15 cellular contexts compared by ENCODE assay signal in the genomic region with DNA sequence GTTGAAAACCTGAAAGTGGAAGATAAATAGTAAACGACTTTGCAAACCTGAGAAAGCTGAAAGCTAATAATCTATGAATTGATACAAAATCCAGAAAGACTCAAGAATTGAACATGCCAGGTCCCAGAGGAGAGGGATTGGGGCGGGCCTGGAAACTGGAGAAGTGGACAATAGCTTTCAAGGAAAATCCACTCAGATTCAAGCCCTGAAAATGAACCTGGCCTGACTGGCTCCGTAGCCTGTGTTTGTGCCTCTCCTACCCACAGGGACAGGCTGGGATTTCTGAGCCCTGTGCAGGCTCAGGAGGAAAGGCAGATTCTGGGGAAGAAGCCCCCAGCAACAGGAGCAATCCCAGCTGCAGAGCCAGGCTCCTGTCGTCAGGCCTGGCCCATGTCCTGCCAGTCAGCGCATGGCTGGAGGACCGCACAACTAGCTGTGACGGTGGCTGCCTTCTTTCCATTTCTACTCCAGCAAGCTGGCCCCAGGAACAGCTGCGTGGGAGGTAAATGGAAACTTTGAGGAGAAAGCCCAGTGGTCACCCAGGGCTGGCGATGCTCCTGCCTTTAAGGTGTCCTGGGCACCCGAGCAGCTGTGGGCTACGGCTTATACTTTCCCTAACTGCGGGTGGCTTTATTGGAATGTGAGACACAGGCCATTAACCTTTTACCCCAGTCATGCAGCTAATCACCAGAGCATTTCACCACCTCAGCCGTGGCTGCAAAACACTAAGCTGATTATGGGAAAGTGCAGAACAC.
DNase-seq lines count a peak whose midpoint lies in the region; ATAC-seq, FAIRE-seq and TF ChIP-seq lines count a peak whose summit lies in the region.
"Had no signal": no experiment of that assay in that cellular context is flagged by ENCODE, and none has a peak within 500 bp of the region (broad histone marks: within the 10 kb centered on the region; RNA-seq: fewer than 3 reads in every experiment).

No MANE protein-coding gene starts in this region.

- no peak overlapping the region for H3K27ac Mint-ChIP-seq in T-cell
- H3K27ac Mint-ChIP-seq: activated CD8-positive, alpha-beta T cell treated with anti-CD3 and anti-CD28 coated beads, Interleukin-2, amount 10 ng/mL, durations not matched to agents 7 days and 5 days had no signal

- no peak overlapping the region for H2BK5ac ChIP-seq in H1 (ENCODE audit: low read depth, low read length)

- H3K4me3 ChIP-seq in H1 (ENCODE audit: extremely low read depth in 1 of 4, insufficient read depth in 2 of 4, low read depth in 3 of 4, low read length in 4 of 4) = no peak overlapping the region
- no peak overlapping the region for H3K4me3 ChIP-seq in BE2C (ENCODE audit: low read depth, low read length)
- H3K4me3 ChIP-seq: ascending aorta, suprapubic skin had no signal

- no peak overlapping the region for H2AK5ac ChIP-seq in H1 (ENCODE audit: low read depth, low read length)

- no peak overlapping the region for H3K14ac ChIP-seq in H1 (ENCODE audit: insufficient read length)

- H3K79me2 ChIP-seq in H1 (ENCODE audit: control insufficient read depth in 1 of 2, insufficient read depth in 2 of 2, low read length in 2 of 2) = no peaks in the 10 kb centered on the region

- ATAC-seq in GM21381 (IDR thresholded peaks at IDR 0.05; ENCODE audit: unreplicated experiment) (no peak), T-cell (replicated peaks in 1 of 4) (no peak)
- ATAC-seq: activated CD8-positive, alpha-beta T cell treated with anti-CD3 and anti-CD28 coated beads, Interleukin-2, amount 10 ng/mL, durations not matched to agents 7 days and 5 days had no signal

- H3K27ac ChIP-seq in H1 (ENCODE audit: low read depth, low read length) = no peak overlapping the region
- H3K27ac ChIP-seq: ascending aorta, suprapubic skin had no signal

- H2BK15ac ChIP-seq in H1 (ENCODE audit: low read length) = no peak overlapping the region

- H3K4me2 ChIP-seq in H1 (ENCODE audit: insufficient read depth in 1 of 2, low read depth in 2 of 2, low read length in 2 of 2) = no peak overlapping the region

- TF ChIP-seq EP300 in H1 (IDR thresholded peaks at IDR 0.05; ENCODE audit: borderline replicate concordance in 1 of 2, low read depth in 2 of 2, low read length in 2 of 2) = no peak

- no peak overlapping the region for H2BK12ac ChIP-seq in H1 (ENCODE audit: low read depth, low read length)

- no peaks in the 10 kb centered on the region for H3K36me3 Mint-ChIP-seq in T-cell

- H3K4ac ChIP-seq in H1 (replicated peaks; ENCODE audit: insufficient read length, low read depth, low read length) = no peak overlapping the region

- TF ChIP-seq RAD21 in H1 (IDR thresholded peaks at IDR 0.05 in 1 of 2, conservative IDR thresholded peaks at IDR 0.05 in 1 of 2; ENCODE audit: low read depth in 2 of 2, low read length in 2 of 2) = no peak

- no peak overlapping the region for H2AFZ ChIP-seq in H1 (ENCODE audit: low read length)

- H2BK120ac ChIP-seq in H1 (replicated peaks; ENCODE audit: low read depth, low read length) = peak overlapping the region; percentile 39

- CTCF ChIA-PET in H1 (lab: Charles Lee; ENCODE audit: partially characterized antibody) = interaction anchor here (0.7 to 1.2 kb wide), 10 partner anchors 14 to 277 kb away, joined by 3 to 4 read pairs (median 4); no protein-coding TSS in a partner anchor
- CTCF ChIA-PET in T-cell (lab: Charles Lee) = no interaction called here

- DNase-seq in ELF-1 (ENCODE audit: low read depth, low spot score) (peak; percentile 45), H1 (ENCODE audit: low read depth in 1 of 2, low spot score in 2 of 2) (no peak), kidney glomerular epithelial cell (lab: John Stamatoyannopoulos, UW) (peak; percentile 86), renal cortical epithelial cell (ENCODE audit: low read depth) (peak; percentile 85), NCI-H2171 (lab: John Stamatoyannopoulos, UW) (no peak), BE2C (no peak), T-cell (no peak)
- DNase-seq: activated CD8-positive, alpha-beta T cell treated with anti-CD3 and anti-CD28 coated beads, Interleukin-2, amount 10 ng/mL, durations not matched to agents 7 days and 5 days; activated gamma-delta T cell; NCI-H1694 treated with DMSO at 0.1 percent for 48 hours; NCI-H510A treated with DMSO at 0.1 percent for 48 hours had no signal

- no peak overlapping the region for H4K91ac ChIP-seq in H1 (replicated peaks; ENCODE audit: insufficient read length, low read length)

- H4K20me1 ChIP-seq in H1 (replicated peaks in 1 of 2; ENCODE audit: control insufficient read depth in 1 of 2, insufficient read depth in 2 of 2, low read length in 2 of 2) = peaks cover 0 to 2% of the 10 kb centered on the region in 2 experiments

- H3K56ac ChIP-seq in H1 (replicated peaks; ENCODE audit: insufficient read length, low read depth, low read length) = no peak overlapping the region

- no peak overlapping the region for H3K9ac ChIP-seq in H1 (replicated peaks in 1 of 4; ENCODE audit: extremely low read depth in 1 of 4, low read depth in 3 of 4, low read length in 3 of 4)

- no peak overlapping the region; the same call in 1 of the 2 replicates for H3K18ac ChIP-seq in H1 (ENCODE audit: extremely low read depth, low read length)

- TF ChIP-seq CTCF in H1 (IDR thresholded peaks at IDR 0.05; ENCODE audit: control extremely low read depth in 1 of 3, insufficient read depth in 1 of 3, low read depth in 1 of 3, low read length in 3 of 3) (no peak), BE2C (IDR thresholded peaks at IDR 0.05; ENCODE audit: low read depth, low read length) (no peak)

- H3K4me1 Mint-ChIP-seq in T-cell = no peaks in the 10 kb centered on the region

- no peaks in the 10 kb centered on the region for H3K27me3 ChIP-seq in H1 (replicated peaks in 1 of 4; ENCODE audit: control insufficient read depth in 3 of 4, extremely low read depth in 1 of 4, insufficient read depth in 3 of 4, low read length in 3 of 4)
- no peaks in the 10 kb centered on the region for H3K27me3 ChIP-seq in BE2C
- H3K27me3 ChIP-seq: ascending aorta had no signal

- no peaks in the 10 kb centered on the region for H3K79me1 ChIP-seq in H1 (ENCODE audit: low read depth, low read length)

- H3K23me2 ChIP-seq in H1 (ENCODE audit: low read depth, low read length) = peaks cover 6% of the 10 kb centered on the region; the same call in 1 of the 2 replicates

- no peak overlapping the region for H4K5ac ChIP-seq in H1 (ENCODE audit: insufficient read length, low read depth, low read length)

- H3K9me3 ChIP-seq in H1 (ENCODE audit: insufficient read depth in 2 of 2, low read depth in 1 of 2, low read length in 1 of 2) (no peaks in the 10 kb centered on the region), BE2C (no peaks in the 10 kb centered on the region)
- H3K9me3 ChIP-seq: ascending aorta, suprapubic skin had no signal

- no peak for FAIRE-seq in H1 (lab: Jason Lieb, UNC)
- FAIRE-seq: GM18507 had no signal

- peaks cover 3 to 19% of the 10 kb centered on the region in 2 donors for H3K27me3 Mint-ChIP-seq in T-cell

- 90% methylated on average over 13 of the region's 13 CpGs; no CpG with 5 or more reads in 1 of the 2 experiments for WGBS in H1 (ENCODE audit: extremely low coverage in 1 of 2, insufficient coverage in 1 of 2, insufficient read length in 1 of 2, insufficient replicate concordance in 2 of 2, low coverage in 1 of 2, low lambda C conversion rate in 2 of 2, missing lambda C conversion rate in 1 of 2), 2 experiments

- no peak overlapping the region for H4K8ac ChIP-seq in H1 (ENCODE audit: extremely low read depth, insufficient read depth, low read length)

- H3K4me1 ChIP-seq in H1 (replicated peaks in 1 of 4; ENCODE audit: control insufficient read depth in 3 of 4, insufficient read depth in 4 of 4, low read length in 3 of 4) (no peaks in the 10 kb centered on the region; a peak in 1 of 7 replicates), BE2C (no peaks in the 10 kb centered on the region)
- H3K4me1 ChIP-seq: ascending aorta had no signal

- POLR2A ChIA-PET in H1 (lab: Charles Lee; ENCODE audit: partially characterized antibody) = no interaction called here
- POLR2A ChIA-PET in T-cell (lab: Charles Lee) = no interaction called here

- H3K4me3 Mint-ChIP-seq in T-cell = no peak overlapping the region
- H3K4me3 Mint-ChIP-seq: activated CD8-positive, alpha-beta T cell treated with anti-CD3 and anti-CD28 coated beads, Interleukin-2, amount 10 ng/mL, durations not matched to agents 7 days and 5 days had no signal

- no peak for TF ChIP-seq POLR2A in H1 (IDR thresholded peaks at IDR 0.05; ENCODE audit: control extremely low read depth in 1 of 2, low read depth in 2 of 2, low read length in 2 of 2)

- no peaks in the 10 kb centered on the region for H3K36me3 ChIP-seq in H1 (ENCODE audit: control insufficient read depth in 2 of 4, insufficient read depth in 4 of 4, low read length in 3 of 4)
- H3K36me3 ChIP-seq in BE2C = no peaks in the 10 kb centered on the region
- H3K36me3 ChIP-seq: ascending aorta, suprapubic skin had no signal

- H3K23ac ChIP-seq in H1 (ENCODE audit: insufficient read length) = no peak overlapping the region

- 0 out of 2 replicates have a peak overlapping the region, but pooled peaks have one; percentile 18 for H2BK20ac ChIP-seq in H1 (ENCODE audit: low read length)

- no peaks in the 10 kb centered on the region for H3K9me3 Mint-ChIP-seq in T-cell

TF ChIP-seq in H1, 55 proteins besides CTCF, POLR2A, EP300 and RAD21 (continues in another document):
- TF ChIP-seq CEBPB (IDR thresholded peaks at IDR 0.05; ENCODE audit: low read depth, low read length) = no peak
- TF ChIP-seq CREB1 (IDR thresholded peaks at IDR 0.05) = no peak
- no peak for TF ChIP-seq EZH2 (IDR thresholded peaks at IDR 0.05; ENCODE audit: low read depth, low read length, severe bottlenecking)
- TF ChIP-seq, protein P1, sequence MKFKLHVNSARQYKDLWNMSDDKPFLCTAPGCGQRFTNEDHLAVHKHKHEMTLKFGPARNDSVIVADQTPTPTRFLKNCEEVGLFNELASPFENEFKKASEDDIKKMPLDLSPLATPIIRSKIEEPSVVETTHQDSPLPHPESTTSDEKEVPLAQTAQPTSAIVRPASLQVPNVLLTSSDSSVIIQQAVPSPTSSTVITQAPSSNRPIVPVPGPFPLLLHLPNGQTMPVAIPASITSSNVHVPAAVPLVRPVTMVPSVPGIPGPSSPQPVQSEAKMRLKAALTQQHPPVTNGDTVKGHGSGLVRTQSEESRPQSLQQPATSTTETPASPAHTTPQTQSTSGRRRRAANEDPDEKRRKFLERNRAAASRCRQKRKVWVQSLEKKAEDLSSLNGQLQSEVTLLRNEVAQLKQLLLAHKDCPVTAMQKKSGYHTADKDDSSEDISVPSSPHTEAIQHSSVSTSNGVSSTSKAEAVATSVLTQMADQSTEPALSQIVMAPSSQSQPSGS (IDR thresholded peaks at IDR 0.05; ENCODE audit: low read length) = no peak
- TF ChIP-seq NRF1 (IDR thresholded peaks at IDR 0.05; ENCODE audit: low read depth, low read length) = no peak
- no peak for TF ChIP-seq SP1 (IDR thresholded peaks at IDR 0.05; ENCODE audit: low read depth, low read length)
- no peak for TF ChIP-seq RFX5 (IDR thresholded peaks at IDR 0.05; ENCODE audit: borderline replicate concordance, low read depth, low read length)
- no peak for TF ChIP-seq NANOG (IDR thresholded peaks at IDR 0.05; ENCODE audit: insufficient read depth, low read depth, low read length, poor library complexity, severe bottlenecking)
- no peak for TF ChIP-seq POU5F1 (IDR thresholded peaks at IDR 0.05; ENCODE audit: low read depth, low read length)
- TF ChIP-seq KDM1A (IDR thresholded peaks at IDR 0.05; ENCODE audit: borderline replicate concordance, low read length) = no peak

Comparison
In these comparisons a context has a peak if more than half of its experiments do, and no peak if none do; other contexts are left out.
1. DNase-seq: peak in ELF-1 (single experiment), kidney glomerular epithelial cell (single experiment) and renal cortical epithelial cell (single experiment); none in H1 (0 of 2), NCI-H2171 (single experiment), BE2C (single experiment) and T-cell (0 of 34).